30 cellular contexts compared by ENCODE assay signal in the genomic region with DNA sequence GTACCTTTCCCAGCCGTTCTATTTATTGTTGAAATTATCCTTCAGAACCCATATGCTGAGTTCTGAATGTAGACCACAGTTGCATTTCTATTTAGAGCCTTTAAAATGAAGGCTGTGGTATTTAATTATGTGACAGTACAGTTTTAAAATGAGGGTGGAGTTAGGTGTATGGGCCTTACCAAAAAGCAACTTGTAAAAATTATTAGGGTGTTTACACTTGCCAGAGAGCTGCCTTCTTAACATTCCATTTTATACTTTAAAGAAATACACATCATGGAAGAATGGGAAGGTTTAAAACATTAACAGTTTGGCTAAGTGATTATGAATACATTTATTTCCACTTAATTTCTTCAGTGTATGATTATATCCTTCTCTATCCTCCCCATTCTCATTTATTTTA.
"Had no signal": no experiment of that assay in that cellular context is flagged by ENCODE, and none has a peak within 500 bp of the region (broad histone marks: within the 10 kb centered on the region; RNA-seq: fewer than 3 reads in every experiment).

No MANE protein-coding gene starts in this region.

- H3K4me1 ChIP-seq: ascending aorta had no signal

- H3K27ac ChIP-seq: ascending aorta, cardiac muscle cell, VCaP had no signal

- H3K36me3 ChIP-seq: ascending aorta, cardiac muscle cell had no signal

- DNase-seq: activated B cell treated with CpG ODN at 0.5 μM for 24 hours; activated CD4-positive, alpha-beta memory T cell treated with anti-CD3 and anti-CD28 coated beads, Interleukin-2, amount 10 ng/mL, durations not matched to agents 7 days and 5 days; activated CD4-positive, alpha-beta T cell treated with anti-CD3 and anti-CD28 coated beads for 4 hours; activated CD4-positive, alpha-beta T cell treated with anti-CD3 and anti-CD28 coated beads, Interleukin-2, amount 10 ng/mL, durations not matched to agents 24 days and 14 days; activated CD4-positive, alpha-beta T cell treated with anti-CD3 and anti-CD28 coated beads, Interleukin-2, amount 50 U/mL, for 1 hour; activated CD4-positive, alpha-beta T cell treated with anti-CD3 and anti-CD28 coated beads, Interleukin-2, amount 50 U/mL, for 48 hours; activated CD4-positive, CD25-positive, alpha-beta regulatory T cell treated with anti-CD3 and anti-CD28 coated beads, Interleukin-2, amount 50 U/mL, for 72 hours; activated CD8-positive, alpha-beta memory T cell treated with anti-CD3 and anti-CD28 coated beads for 24 hours; activated CD8-positive, alpha-beta memory T cell treated with anti-CD3 and anti-CD28 coated beads, Interleukin-2, amount 10 ng/mL, durations not matched to agents 7 days and 5 days; activated CD8-positive, alpha-beta memory T cell treated with anti-CD3 and anti-CD28 coated beads, Interleukin-2, amount 50 U/mL, for 48 hours; activated CD8-positive, alpha-beta T cell treated with anti-CD3 and anti-CD28 coated beads, Interleukin-2, amount 10 ng/mL, durations not matched to agents 7 days and 5 days; activated effector memory CD4-positive, alpha-beta T cell treated with Interleukin-2 at 50 U/mL for 16 hours; activated gamma-delta T cell; activated naive CD4-positive, alpha-beta T cell treated with anti-CD3 and anti-CD28 coated beads, Interleukin-2, amount 10 ng/mL, durations not matched to agents 7 days and 5 days; activated naive CD4-positive, alpha-beta T cell treated with Interleukin-2 at 50 U/mL for 16 hours; activated naive CD8-positive, alpha-beta T cell treated with anti-CD3 and anti-CD28 coated beads, Interleukin-2, amount 10 ng/mL, durations not matched to agents 7 days and 5 days; activated naive CD8-positive, alpha-beta T cell treated with anti-CD3 and anti-CD28 coated beads, Interleukin-2, amount 50 U/mL, for 24 hours; activated T-cell treated with anti-CD3 and anti-CD28 coated beads, Interleukin-2, amount 50 U/mL, for 24 hours; activated T-cell treated with anti-CD3 and anti-CD28 coated beads, Interleukin-2, amount 50 U/mL, for 48 hours; amygdala; anterior cingulate cortex; caudate nucleus; cerebellar nuclear complex; T-helper 1 cell; T-helper 2 cell; T-helper 9 cell had no signal

- H3K4me3 ChIP-seq: ascending aorta, cardiac muscle cell had no signal

- H3K27me3 ChIP-seq: ascending aorta, cardiac muscle cell had no signal

- ATAC-seq: activated CD8-positive, alpha-beta memory T cell treated with anti-CD3 and anti-CD28 coated beads, Interleukin-2, amount 10 ng/mL, durations not matched to agents 7 days and 5 days; activated CD8-positive, alpha-beta T cell treated with anti-CD3 and anti-CD28 coated beads, Interleukin-2, amount 10 ng/mL, durations not matched to agents 7 days and 5 days; activated naive CD8-positive, alpha-beta T cell treated with anti-CD3 and anti-CD28 coated beads, Interleukin-2, amount 50 U/mL, for 24 hours had no signal

- H3K9me3 ChIP-seq: ascending aorta had no signal

- FAIRE-seq: bronchial epithelial cell had no signal
